Comparison of ENCODE assay signal across 10 cellular contexts in the genomic region with DNA sequence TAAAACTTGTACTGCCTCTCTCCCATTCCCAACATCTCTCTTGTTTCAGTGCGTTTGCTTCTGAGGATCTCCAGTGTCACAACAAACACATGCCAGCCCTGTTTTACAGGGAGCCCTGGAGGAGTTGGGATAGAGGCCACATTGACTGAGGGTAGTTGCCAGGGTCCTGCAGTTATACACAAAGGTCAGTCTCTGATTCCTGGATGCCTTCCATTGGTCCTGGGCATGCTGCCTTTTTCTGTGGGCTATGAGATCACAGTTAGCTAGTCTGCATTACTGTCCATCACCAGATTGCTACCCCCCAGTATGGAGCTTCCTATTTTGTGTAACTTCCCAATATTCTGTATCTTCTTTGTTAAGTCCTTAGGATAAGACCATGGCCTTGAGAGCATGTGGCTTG.
"Had no signal": no experiment of that assay in that cellular context is flagged by ENCODE, and none has a peak within 500 bp of the region (broad histone marks: within the 10 kb centered on the region; RNA-seq: fewer than 3 reads in every experiment).

No MANE protein-coding gene starts in this region.

- DNase-seq: activated CD8-positive, alpha-beta memory T cell treated with anti-CD3 and anti-CD28 coated beads, Interleukin-2, amount 10 ng/mL, durations not matched to agents 7 days and 5 days; activated effector memory CD4-positive, alpha-beta T cell treated with Interleukin-2 at 50 U/mL for 16 hours; activated T-cell treated with anti-CD3 and anti-CD28 coated beads, Interleukin-2, amount 50 U/mL, for 24 hours; aorta; cortex of kidney; stimulated activated CD4-positive, alpha-beta T cell treated with anti-CD3 and anti-CD28 coated beads, Interleukin-4, amount 100 ng/mL, for 4 hours; stomach; T-helper 17 cell; thyroid gland had no signal

- ATAC-seq: activated CD8-positive, alpha-beta memory T cell treated with anti-CD3 and anti-CD28 coated beads, Interleukin-2, amount 10 ng/mL, durations not matched to agents 7 days and 5 days; activated naive CD4-positive, alpha-beta T cell treated with anti-CD3 and anti-CD28 coated beads, Interleukin-2, amount 50 U/mL, for 72 hours; T-helper 17 cell had no signal
